Comparison of ENCODE assay signal across 15 cellular contexts in the genomic region with DNA sequence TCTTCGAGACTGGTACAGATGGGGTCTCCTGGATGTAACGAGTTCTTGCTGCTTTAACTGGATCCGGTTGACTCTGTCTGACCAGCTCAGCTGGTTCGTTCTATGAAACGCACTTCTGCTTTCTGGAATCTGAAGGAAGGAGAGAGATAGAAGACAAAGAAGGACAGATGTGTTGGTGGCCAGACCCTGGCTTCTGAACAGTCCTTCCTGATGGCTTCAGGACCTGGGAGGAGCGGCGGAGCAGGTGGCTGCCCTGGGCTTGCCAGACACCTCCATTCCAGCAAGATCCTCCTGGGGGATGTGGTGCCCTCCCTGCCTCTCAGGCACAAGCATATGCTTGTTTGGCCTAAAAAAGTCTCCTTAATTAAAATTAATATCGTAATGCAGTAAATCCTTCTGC.
DNase-seq lines count a peak whose midpoint lies in the region; ATAC-seq and TF ChIP-seq lines count a peak whose summit lies in the region.
"Had no signal": no experiment of that assay in that cellular context is flagged by ENCODE, and none has a peak within 500 bp of the region (broad histone marks: within the 10 kb centered on the region; RNA-seq: fewer than 3 reads in every experiment).

No MANE protein-coding gene starts in this region.

- no peaks in the 10 kb centered on the region for H3K27me3 ChIP-seq in mesenchymal stem cell (ENCODE audit: control insufficient read depth in 1 of 2, insufficient read depth in 1 of 2, low read length in 2 of 2)
- no peaks in the 10 kb centered on the region for H3K27me3 ChIP-seq in testis
- no peaks in the 10 kb centered on the region for H3K27me3 ChIP-seq in aorta (ENCODE audit: control insufficient read depth in 1 of 2, insufficient read depth in 2 of 2, low read length in 1 of 2)
- H3K27me3 ChIP-seq: gastrocnemius medialis had no signal

- no peak for TF ChIP-seq CTCF in testis (IDR thresholded peaks at IDR 0.05)

- peak overlapping the region; percentile 10 to 69 for H3K18ac ChIP-seq in mesenchymal stem cell (ENCODE audit: low read depth in 1 of 2, low read length in 2 of 2)

- intact Hi-C loops in testis (cut with DNase I; ENCODE audit: low total_unique reads) = no loop called here
- intact Hi-C loops in aorta (cut with DNase I) = no loop called here

- H3K79me1 ChIP-seq in mesenchymal stem cell (replicated peaks; ENCODE audit: low read length, poor library complexity, severe bottlenecking) = no peaks in the 10 kb centered on the region

- TF ChIP-seq POLR2A in testis (IDR thresholded peaks at IDR 0.05) = no peak

- H2BK5ac ChIP-seq in mesenchymal stem cell (ENCODE audit: low read depth, low read length, poor library complexity, severe bottlenecking) = no peak overlapping the region

- H3K14ac ChIP-seq in mesenchymal stem cell (ENCODE audit: low read length in 2 of 2) = no peak overlapping the region

- no peaks in the 10 kb centered on the region for H3K27me3 Mint-ChIP-seq in activated naive CD4-positive, alpha-beta T cell treated with anti-CD3 and anti-CD28 coated beads, Interleukin-2, amount 50 U/mL, for 24 hours

- no peak overlapping the region for H4K8ac ChIP-seq in mesenchymal stem cell (ENCODE audit: low read length)

- H2BK120ac ChIP-seq in mesenchymal stem cell (ENCODE audit: low read depth, low read length) = no peak overlapping the region

- no peak overlapping the region for H3K4me2 ChIP-seq in mesenchymal stem cell (ENCODE audit: low read length, poor library complexity, severe bottlenecking)

- H3K9me3 Mint-ChIP-seq in activated naive CD4-positive, alpha-beta T cell treated with anti-CD3 and anti-CD28 coated beads, Interleukin-2, amount 50 U/mL, for 24 hours = no peaks in the 10 kb centered on the region

- no peak overlapping the region for H2BK15ac ChIP-seq in mesenchymal stem cell (ENCODE audit: low read depth, poor library complexity, severe bottlenecking)

- H3K4me3 ChIP-seq in mesenchymal stem cell (ENCODE audit: insufficient read depth in 1 of 2, low read depth in 1 of 2, low read length in 2 of 2) (no peak overlapping the region), testis (no peak overlapping the region), aorta (ENCODE audit: low read length in 2 of 2) (no peak overlapping the region)
- H3K4me3 ChIP-seq: gastrocnemius medialis, lung had no signal

- H3K36me3 Mint-ChIP-seq in activated naive CD4-positive, alpha-beta T cell treated with anti-CD3 and anti-CD28 coated beads, Interleukin-2, amount 50 U/mL, for 24 hours = peaks cover 10% of the 10 kb centered on the region

- H3K27ac ChIP-seq in angular gyrus (ENCODE audit: low read depth, low read length) (peak overlapping the region; percentile 92), mesenchymal stem cell (ENCODE audit: low read length, poor library complexity, severe bottlenecking) (no peak overlapping the region), testis (peak overlapping the region; percentile 35 to 41), aorta (ENCODE audit: low read depth in 1 of 2, low read length in 2 of 2) (no peak overlapping the region)
- H3K27ac ChIP-seq: gastrocnemius medialis had no signal

- H2AFZ ChIP-seq in mesenchymal stem cell (ENCODE audit: low read depth, low read length) = no peak overlapping the region

- H3K36me3 ChIP-seq in mesenchymal stem cell (ENCODE audit: control insufficient read depth in 1 of 2, insufficient read depth in 2 of 2, low read depth in 1 of 2, low read length in 2 of 2) (no peaks in the 10 kb centered on the region), testis (ENCODE audit: low read depth, missing control alignments) (no peaks in the 10 kb centered on the region), aorta (ENCODE audit: control insufficient read depth in 1 of 2, insufficient read depth in 2 of 2, low read length in 1 of 2) (no peaks in the 10 kb centered on the region)
- H3K36me3 ChIP-seq: gastrocnemius medialis had no signal

- H3K23ac ChIP-seq in mesenchymal stem cell (ENCODE audit: low read length in 2 of 2) = no peak overlapping the region

- 97% methylated on average over 8 of the region's 8 CpGs for WGBS in mesenchymal stem cell
- 70 to 87% methylated on average over 8 of the region's 8 CpGs for WGBS in testis, 2 donors
- 93 to 95% methylated on average over 8 of the region's 8 CpGs for WGBS in aorta, 2 donors

- no peak overlapping the region for H3K4ac ChIP-seq in mesenchymal stem cell (ENCODE audit: low read depth in 1 of 2, low read length in 2 of 2)

- no peak overlapping the region for H2AK5ac ChIP-seq in mesenchymal stem cell (ENCODE audit: low read length, severe bottlenecking)

- no peak for ATAC-seq in GM18502 (IDR thresholded peaks at IDR 0.05; ENCODE audit: poor library complexity, unreplicated experiment)
- no peak for ATAC-seq in aorta (ENCODE audit: low FRiP score)
- ATAC-seq: gastrocnemius medialis had no signal

- H3K27ac Mint-ChIP-seq in activated naive CD4-positive, alpha-beta T cell treated with anti-CD3 and anti-CD28 coated beads, Interleukin-2, amount 50 U/mL, for 24 hours = no peak overlapping the region
- H3K27ac Mint-ChIP-seq: CD4-positive, CD25-positive, alpha-beta regulatory T cell had no signal

- H3K4me1 Mint-ChIP-seq in activated naive CD4-positive, alpha-beta T cell treated with anti-CD3 and anti-CD28 coated beads, Interleukin-2, amount 50 U/mL, for 24 hours = peaks cover 50% of the 10 kb centered on the region

- H3K4me1 ChIP-seq in mesenchymal stem cell (ENCODE audit: control insufficient read depth, insufficient read depth, low read depth, low read length) = peaks cover 9% of the 10 kb centered on the region
- peaks cover 8% of the 10 kb centered on the region for H3K4me1 ChIP-seq in testis
- no peaks in the 10 kb centered on the region for H3K4me1 ChIP-seq in aorta (ENCODE audit: control insufficient read depth in 1 of 2, insufficient read depth in 2 of 2, low read length in 2 of 2)
- H3K4me1 ChIP-seq: gastrocnemius medialis had no signal

- H3K9ac ChIP-seq in mesenchymal stem cell (ENCODE audit: low read length) = no peak overlapping the region

- H4K91ac ChIP-seq in mesenchymal stem cell (ENCODE audit: low read length) = no peak overlapping the region

- H3K9me3 ChIP-seq in mesenchymal stem cell (ENCODE audit: control insufficient read depth, low read length) = no peaks in the 10 kb centered on the region
- no peaks in the 10 kb centered on the region for H3K9me3 ChIP-seq in testis
- H3K9me3 ChIP-seq in aorta (ENCODE audit: control insufficient read depth, low read length) = no peaks in the 10 kb centered on the region
- H3K9me3 ChIP-seq: gastrocnemius medialis had no signal

- DNase-seq in activated naive CD4-positive, alpha-beta T cell (lab: John Stamatoyannopoulos, UW) = no peak
- DNase-seq in mesenchymal stem cell (no peak), testis (no peak), SIG-M5 treated with dmso at 0.1 percent for 504 hours (lab: John Stamatoyannopoulos, UW; ENCODE audit: unreplicated experiment) (no peak), aorta (no peak)
- DNase-seq: activated CD8-positive, alpha-beta memory T cell treated with anti-CD3 and anti-CD28 coated beads for 24 hours; gastrocnemius medialis; NCI-H146; stimulated activated CD4-positive, alpha-beta T cell treated with anti-CD3 and anti-CD28 coated beads, Interleukin-4, amount 100 ng/mL, for 4 hours; trophoblast cell had no signal

- peak overlapping the region; percentile 65 for H3K4me3 Mint-ChIP-seq in activated naive CD4-positive, alpha-beta T cell treated with anti-CD3 and anti-CD28 coated beads, Interleukin-2, amount 50 U/mL, for 24 hours

- H2BK12ac ChIP-seq in mesenchymal stem cell (ENCODE audit: low read length in 2 of 2) = peak overlapping the region in 1 of 2 experiments; percentile 73

Comparison
In these comparisons a context has a peak if more than half of its experiments do, and no peak if none do; other contexts are left out.
1. H3K27ac ChIP-seq: peak in angular gyrus (single experiment) and testis (2 of 2); none in mesenchymal stem cell (single experiment) and aorta (0 of 2).